In the genomic region with DNA sequence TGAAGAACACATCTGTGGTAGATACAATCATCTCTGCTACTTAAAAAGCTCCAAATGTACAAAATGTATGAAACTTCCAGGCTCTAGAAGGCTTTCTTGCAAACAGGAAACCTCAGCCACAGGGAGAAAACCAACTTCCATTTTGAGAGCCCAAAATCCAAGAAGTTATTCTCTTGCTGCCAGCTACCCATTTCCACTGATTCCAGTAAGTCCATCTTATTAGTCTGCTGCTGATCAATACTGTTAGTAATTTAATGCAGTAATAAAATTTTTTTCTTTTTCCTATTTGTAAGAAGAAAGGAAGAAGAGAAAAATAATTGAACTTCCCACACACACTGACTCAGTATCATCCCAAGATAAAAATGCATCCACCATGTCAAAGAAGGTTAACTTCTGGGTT, we compare ENCODE assay signal across 32 cellular contexts.
"Had no signal": no experiment of that assay in that cellular context is flagged by ENCODE, and none has a peak within 500 bp of the region (broad histone marks: within the 10 kb centered on the region; RNA-seq: fewer than 3 reads in every experiment).

No MANE protein-coding gene starts in this region.

- H3K9me3 ChIP-seq: ascending aorta, colonic mucosa had no signal

- FAIRE-seq: bronchial epithelial cell, TTC549 had no signal

- DNase-seq: activated CD4-positive, alpha-beta memory T cell treated with anti-CD3 and anti-CD28 coated beads, Interleukin-2, amount 10 ng/mL, durations not matched to agents 7 days and 5 days; activated CD4-positive, alpha-beta T cell treated with anti-CD3 and anti-CD28 coated beads for 1 hour; activated CD4-positive, alpha-beta T cell treated with anti-CD3 and anti-CD28 coated beads for 36 hours; activated CD4-positive, alpha-beta T cell treated with anti-CD3 and anti-CD28 coated beads for 48 hours; activated CD4-positive, alpha-beta T cell treated with anti-CD3 and anti-CD28 coated beads, Interleukin-2, amount 10 ng/mL, durations not matched to agents 7 days and 5 days; activated CD4-positive, alpha-beta T cell treated with anti-CD3 and anti-CD28 coated beads, Interleukin-2, amount 50 U/mL, for 48 hours; activated CD4-positive, CD25-positive, alpha-beta regulatory T cell; activated CD8-positive, alpha-beta memory T cell treated with anti-CD3 and anti-CD28 coated beads for 24 hours; activated CD8-positive, alpha-beta memory T cell treated with anti-CD3 and anti-CD28 coated beads, Interleukin-2, amount 10 ng/mL, durations not matched to agents 7 days and 5 days; activated CD8-positive, alpha-beta memory T cell treated with anti-CD3 and anti-CD28 coated beads, Interleukin-2, amount 50 U/mL, for 48 hours; activated CD8-positive, alpha-beta T cell treated with anti-CD3 and anti-CD28 coated beads, Interleukin-2, amount 10 ng/mL, durations not matched to agents 7 days and 5 days; activated effector memory CD4-positive, alpha-beta T cell treated with Interleukin-2 at 50 U/mL for 16 hours; activated gamma-delta T cell; activated naive CD4-positive, alpha-beta T cell treated with anti-CD3 and anti-CD28 coated beads, Interleukin-2, amount 10 ng/mL, durations not matched to agents 7 days and 5 days; activated naive CD4-positive, alpha-beta T cell treated with Interleukin-2 at 50 U/mL for 16 hours; activated naive CD8-positive, alpha-beta T cell treated with anti-CD3 and anti-CD28 coated beads, Interleukin-2, amount 10 ng/mL, durations not matched to agents 7 days and 5 days; activated naive CD8-positive, alpha-beta T cell treated with anti-CD3 and anti-CD28 coated beads, Interleukin-2, amount 50 U/mL, for 24 hours; activated T-cell treated with anti-CD3 and anti-CD28 coated beads, Interleukin-2, amount 50 U/mL, for 24 hours; activated T-cell treated with anti-CD3 and anti-CD28 coated beads, Interleukin-2, amount 50 U/mL, for 48 hours; amygdala; anterior cingulate cortex; caudate nucleus; cerebellar nuclear complex; colonic mucosa; T-helper 2 cell; T-helper 9 cell had no signal

- H3K27ac ChIP-seq: ascending aorta, cardiac muscle cell, colonic mucosa, VCaP had no signal

- H3K4me3 ChIP-seq: ascending aorta, cardiac muscle cell, colonic mucosa had no signal

- ATAC-seq: activated CD4-positive, alpha-beta T cell treated with anti-CD3 and anti-CD28 coated beads for 36 hours; activated CD4-positive, CD25-positive, alpha-beta regulatory T cell treated with anti-CD3 and anti-CD28 coated beads, Interleukin-2, amount 50 U/mL, for 24 hours; activated CD8-positive, alpha-beta memory T cell treated with anti-CD3 and anti-CD28 coated beads, Interleukin-2, amount 10 ng/mL, durations not matched to agents 7 days and 5 days; activated CD8-positive, alpha-beta T cell treated with anti-CD3 and anti-CD28 coated beads, Interleukin-2, amount 10 ng/mL, durations not matched to agents 7 days and 5 days; activated naive CD8-positive, alpha-beta T cell treated with anti-CD3 and anti-CD28 coated beads, Interleukin-2, amount 50 U/mL, for 24 hours had no signal

- H3K36me3 ChIP-seq: cardiac muscle cell, colonic mucosa had no signal

- H3K27me3 ChIP-seq: ascending aorta, cardiac muscle cell, colonic mucosa had no signal

- H3K4me1 ChIP-seq: ascending aorta, colonic mucosa had no signal
